In genomic region chr14:91869556-91869955, GRCh38 we compare ENCODE assay signal across 13 cellular contexts. TPM values are rescaled to one million over a fixed set of nuclear protein-coding genes. Genes with fewer than 3 reads are reported as not detected.
A peak's percentile ranks its signal among the peaks of the same experiment; 100 is the strongest.
DNase-seq lines count a peak whose midpoint lies in the region; ATAC-seq, FAIRE-seq and TF ChIP-seq lines count a peak whose summit lies in the region.
"Had no signal": no experiment of that assay in that cellular context is flagged by ENCODE, and none has a peak within 500 bp of the region (broad histone marks: within the 10 kb centered on the region; RNA-seq: fewer than 3 reads in every experiment).

No MANE protein-coding gene starts in this region.

- no peaks in the 10 kb centered on the region for H3K36me3 ChIP-seq in CD4-positive, CD25-positive, alpha-beta regulatory T cell (ENCODE audit: control insufficient read depth, insufficient read depth, low read length)
- H3K36me3 ChIP-seq in GM23338 (ENCODE audit: insufficient read depth) = no peaks in the 10 kb centered on the region
- H3K36me3 ChIP-seq in mesenchymal stem cell (ENCODE audit: control insufficient read depth in 1 of 2, insufficient read depth in 2 of 2, low read depth in 1 of 2, low read length in 2 of 2) = peaks cover 0 to 42% of the 10 kb centered on the region in 2 experiments
- peaks cover 6 to 7% of the 10 kb centered on the region in 2 donors for H3K36me3 ChIP-seq in aorta (ENCODE audit: control insufficient read depth in 1 of 2, insufficient read depth in 2 of 2, low read length in 1 of 2)

- no peak for TF ChIP-seq CTCF in GM23338 (conservative IDR thresholded peaks at IDR 0.05; ENCODE audit: low read depth in 2 of 2)

- no peak overlapping the region for H3K14ac ChIP-seq in mesenchymal stem cell (ENCODE audit: low read length in 2 of 2)

- H3K27me3 Mint-ChIP-seq in CD4-positive, CD25-positive, alpha-beta regulatory T cell = no peaks in the 10 kb centered on the region
- peaks cover 2% of the 10 kb centered on the region for H3K27me3 Mint-ChIP-seq in GM23338 (ENCODE audit: insufficient read depth, low read depth, poor library complexity)
- no peaks in the 10 kb centered on the region for H3K27me3 Mint-ChIP-seq in activated naive CD8-positive, alpha-beta T cell treated with anti-CD3 and anti-CD28 coated beads, Interleukin-2, amount 50 U/mL, for 24 hours

- H4K91ac ChIP-seq in mesenchymal stem cell (ENCODE audit: low read length) = no peak overlapping the region

- no peak overlapping the region for H3K9ac ChIP-seq in mesenchymal stem cell (ENCODE audit: low read length)

- peaks cover 33 to 94% (median 66%) of the 10 kb centered on the region in 4 donors for H3K4me1 Mint-ChIP-seq in CD4-positive, CD25-positive, alpha-beta regulatory T cell
- peaks cover 19% of the 10 kb centered on the region for H3K4me1 Mint-ChIP-seq in GM23338
- peaks cover 96% of the 10 kb centered on the region for H3K4me1 Mint-ChIP-seq in activated naive CD8-positive, alpha-beta T cell treated with anti-CD3 and anti-CD28 coated beads, Interleukin-2, amount 50 U/mL, for 24 hours

- intact Hi-C loops in aorta (cut with DNase I) = no loop called here

- H3K4me2 ChIP-seq in GM23338 = 0 out of 2 replicates have a peak overlapping the region, but pooled peaks have one; percentile 20
- H3K4me2 ChIP-seq in mesenchymal stem cell (ENCODE audit: low read length, poor library complexity, severe bottlenecking) = no peak overlapping the region

- H3K9me3 ChIP-seq in CD4-positive, CD25-positive, alpha-beta regulatory T cell (ENCODE audit: control insufficient read depth in 2 of 2, low read length in 2 of 2) = no peaks in the 10 kb centered on the region
- H3K9me3 ChIP-seq in mesenchymal stem cell (ENCODE audit: control insufficient read depth, low read length) (no peaks in the 10 kb centered on the region), aorta (ENCODE audit: control insufficient read depth, low read length) (no peaks in the 10 kb centered on the region)

- no peaks in the 10 kb centered on the region for H3K9me2 ChIP-seq in GM23338 (ENCODE audit: insufficient read depth)

- H3K4me3 ChIP-seq in CD4-positive, CD25-positive, alpha-beta regulatory T cell (ENCODE audit: low read depth, low read length) = peak overlapping the region; percentile 63
- H3K4me3 ChIP-seq in GM23338 = no peak overlapping the region
- H3K4me3 ChIP-seq in mesenchymal stem cell (ENCODE audit: insufficient read depth in 1 of 2, low read depth in 1 of 2, low read length in 2 of 2) = no peak overlapping the region
- H3K4me3 ChIP-seq in aorta (ENCODE audit: low read length in 2 of 2) = no peak overlapping the region

- no peak overlapping the region for H2AK5ac ChIP-seq in mesenchymal stem cell (ENCODE audit: low read length, severe bottlenecking)

- no peak overlapping the region for H2AFZ ChIP-seq in GM23338
- H2AFZ ChIP-seq in mesenchymal stem cell (ENCODE audit: low read depth, low read length) = no peak overlapping the region

- H3K23ac ChIP-seq in mesenchymal stem cell (ENCODE audit: low read length in 2 of 2) = no peak overlapping the region

- no peaks in the 10 kb centered on the region for H3K79me1 ChIP-seq in mesenchymal stem cell (replicated peaks; ENCODE audit: low read length, poor library complexity, severe bottlenecking)

- H3K4me1 ChIP-seq in CD4-positive, CD25-positive, alpha-beta regulatory T cell (ENCODE audit: control insufficient read depth, insufficient read depth, low read length, poor library complexity, severe bottlenecking) = peaks cover 96% of the 10 kb centered on the region
- H3K4me1 ChIP-seq in GM23338 (ENCODE audit: insufficient read depth) = peaks cover 10% of the 10 kb centered on the region
- H3K4me1 ChIP-seq in mesenchymal stem cell (ENCODE audit: control insufficient read depth, insufficient read depth, low read depth, low read length) = peaks cover 13% of the 10 kb centered on the region
- H3K4me1 ChIP-seq in aorta (ENCODE audit: control insufficient read depth in 1 of 2, insufficient read depth in 2 of 2, low read length in 2 of 2) = peaks cover 4 to 7% of the 10 kb centered on the region in 2 donors

- no peak overlapping the region for H2BK5ac ChIP-seq in mesenchymal stem cell (ENCODE audit: low read depth, low read length, poor library complexity, severe bottlenecking)

- H3K27ac Mint-ChIP-seq in CD4-positive, CD25-positive, alpha-beta regulatory T cell = peak overlapping the region; percentile 97 to 100 (median 98)
- no peak overlapping the region for H3K27ac Mint-ChIP-seq in GM23338
- peak overlapping the region; percentile 80 for H3K27ac Mint-ChIP-seq in activated naive CD8-positive, alpha-beta T cell treated with anti-CD3 and anti-CD28 coated beads, Interleukin-2, amount 50 U/mL, for 24 hours

- H2BK120ac ChIP-seq in mesenchymal stem cell (ENCODE audit: low read depth, low read length) = no peak overlapping the region

- no peaks in the 10 kb centered on the region for H4K20me1 ChIP-seq in GM23338 (replicated peaks; ENCODE audit: insufficient read depth)

- ATAC-seq in CD4-positive, CD25-positive, alpha-beta regulatory T cell (ENCODE audit: low read depth in 2 of 2) = no peak
- peak; percentile 43 for ATAC-seq in GM23338
- no peak for ATAC-seq in activated naive CD8-positive, alpha-beta T cell treated with anti-CD3 and anti-CD28 coated beads, Interleukin-2, amount 50 U/mL, for 24 hours
- ATAC-seq in GM21367 (IDR thresholded peaks at IDR 0.05; ENCODE audit: unreplicated experiment) = no peak
- ATAC-seq in aorta (ENCODE audit: low FRiP score) = no peak

- H3K4me3 Mint-ChIP-seq in CD4-positive, CD25-positive, alpha-beta regulatory T cell = peak overlapping the region; percentile 80 to 93 (median 89)
- H3K4me3 Mint-ChIP-seq in GM23338 = no peak overlapping the region; the same call in 2 of the 3 replicates
- peak overlapping the region; percentile 69 for H3K4me3 Mint-ChIP-seq in activated naive CD8-positive, alpha-beta T cell treated with anti-CD3 and anti-CD28 coated beads, Interleukin-2, amount 50 U/mL, for 24 hours

- H4K8ac ChIP-seq in mesenchymal stem cell (ENCODE audit: low read length) = no peak overlapping the region

- no peak overlapping the region for H3K4ac ChIP-seq in mesenchymal stem cell (ENCODE audit: low read depth in 1 of 2, low read length in 2 of 2)

- H3K27me3 ChIP-seq in CD4-positive, CD25-positive, alpha-beta regulatory T cell (ENCODE audit: control insufficient read depth, insufficient read depth, low read length) = no peaks in the 10 kb centered on the region
- H3K27me3 ChIP-seq in GM23338 (ENCODE audit: insufficient read depth) (no peaks in the 10 kb centered on the region), mesenchymal stem cell (ENCODE audit: control insufficient read depth in 1 of 2, insufficient read depth in 1 of 2, low read length in 2 of 2) (peaks cover 0 to 26% of the 10 kb centered on the region in 2 experiments), aorta (ENCODE audit: control insufficient read depth in 1 of 2, insufficient read depth in 2 of 2, low read length in 1 of 2) (no peaks in the 10 kb centered on the region)

- 64% methylated on average over 7 of the region's 8 CpGs for WGBS in mesenchymal stem cell
- WGBS in aorta, 2 donors = 73 to 78% methylated on average over 8 of the region's 8 CpGs

- H3K18ac ChIP-seq in mesenchymal stem cell (ENCODE audit: low read depth in 1 of 2, low read length in 2 of 2) = no peak overlapping the region

- H3K79me2 ChIP-seq in GM23338 (replicated peaks; ENCODE audit: insufficient read depth) = no peaks in the 10 kb centered on the region

- H3K9me3 Mint-ChIP-seq in CD4-positive, CD25-positive, alpha-beta regulatory T cell = no peaks in the 10 kb centered on the region
- H3K9me3 Mint-ChIP-seq in GM23338 = peaks cover 8% of the 10 kb centered on the region; the same call in 2 of the 3 replicates
- no peaks in the 10 kb centered on the region for H3K9me3 Mint-ChIP-seq in activated naive CD8-positive, alpha-beta T cell treated with anti-CD3 and anti-CD28 coated beads, Interleukin-2, amount 50 U/mL, for 24 hours

- DNase-seq in CD4-positive, CD25-positive, alpha-beta regulatory T cell = no peak
- no peak for DNase-seq in GM23338 (ENCODE audit: low spot score)
- DNase-seq in activated naive CD8-positive, alpha-beta T cell treated with anti-CD3 and anti-CD28 coated beads, Interleukin-2, amount 50 U/mL, for 24 hours = no peak
- peak; percentile 19 for DNase-seq in mesenchymal stem cell
- DNase-seq in NCI-H1694 (lab: John Stamatoyannopoulos, UW) = no peak
- DNase-seq in GM19239 (ENCODE audit: insufficient read length, low spot score) = no peak
- no peak for DNase-seq in aorta
- DNase-seq: cortex of kidney, DMS 273 treated with DMSO at 0.1 percent for 48 hours, foreskin melanocyte, HCEC 1CT, KG1 had no signal

- no peak overlapping the region for H2BK15ac ChIP-seq in mesenchymal stem cell (ENCODE audit: low read depth, poor library complexity, severe bottlenecking)

- H3F3A ChIP-seq in GM23338 (replicated peaks; ENCODE audit: low read depth) = no peaks in the 10 kb centered on the region

- H3K36me3 Mint-ChIP-seq in CD4-positive, CD25-positive, alpha-beta regulatory T cell = peaks cover 9% of the 10 kb centered on the region
- no peaks in the 10 kb centered on the region for H3K36me3 Mint-ChIP-seq in GM23338 (ENCODE audit: low read depth)
- no peaks in the 10 kb centered on the region for H3K36me3 Mint-ChIP-seq in activated naive CD8-positive, alpha-beta T cell treated with anti-CD3 and anti-CD28 coated beads, Interleukin-2, amount 50 U/mL, for 24 hours (ENCODE audit: low read depth)

- no peak for FAIRE-seq in GM19239 (lab: Jason Lieb, UNC)

- H2BK12ac ChIP-seq in mesenchymal stem cell (ENCODE audit: low read length in 2 of 2) = no peak overlapping the region

- peak overlapping the region; percentile 92 for H3K27ac ChIP-seq in CD4-positive, CD25-positive, alpha-beta regulatory T cell (ENCODE audit: insufficient read depth, low read length, poor library complexity, severe bottlenecking)
- 0 out of 2 replicates have a peak overlapping the region, but pooled peaks have one; percentile 20 for H3K27ac ChIP-seq in GM23338 (ENCODE audit: low read depth)
- H3K27ac ChIP-seq in mesenchymal stem cell (ENCODE audit: low read length, poor library complexity, severe bottlenecking) = no peak overlapping the region
- H3K27ac ChIP-seq in aorta (ENCODE audit: low read depth in 1 of 2, low read length in 2 of 2) = no peak overlapping the region

TF ChIP-seq in GM23338, 12 proteins besides CTCF, POLR2A, EP300 and RAD21 (continues in another document):
- TF ChIP-seq ZNF331 (CRISPR knock-in tag; IDR thresholded peaks at IDR 0.05; ENCODE audit: low read depth) (no peak), NANOG (IDR thresholded peaks at IDR 0.05; ENCODE audit: borderline replicate concordance) (no peak), STAT1 (IDR thresholded peaks at IDR 0.05; ENCODE audit: unreplicated experiment) (no peak)

RNA-seq across cellular contexts. Expression of gene TC2N, which starts 2.2 kb away (rescaled TPM):
- 138 TPM for total RNA-seq in CD4-positive, CD25-positive, alpha-beta regulatory T cell
- 100 to 1,000 TPM in 1 of 4 donors, 10 to 100 TPM in 3; 68.8 to 113 (median 93.1) TPM for polyA plus RNA-seq in CD4-positive, CD25-positive, alpha-beta regulatory T cell
- 35.0 and 42.1 TPM in 2 replicates for total RNA-seq in GM23338 (2014; rRNA removed; shearing (Covaris generic))
- polyA plus RNA-seq in GM23338 (2016; fragmentation: Nextera tagmentation; extraction: Ambion mirVana) = 10.0 and 10.9 TPM in 2 replicates
- polyA plus RNA-seq in mesenchymal stem cell (2013, experiment 1 of 2) = 0.07 TPM
- 0.05 TPM for polyA plus RNA-seq in mesenchymal stem cell (2013, experiment 2 of 2)
- 100 to 1,000 TPM; 126 to 284 TPM for total RNA-seq in aorta
- 10 to 100 TPM; 50.7 to 66.4 TPM for polyA plus RNA-seq in aorta

Comparison
In these comparisons a context has a peak if more than half of its experiments do, and no peak if none do; other contexts are left out.
1. H3K27ac ChIP-seq: peak in CD4-positive, CD25-positive, alpha-beta regulatory T cell (single experiment) and GM23338 (single experiment); none in mesenchymal stem cell (single experiment) and aorta (0 of 2).